In the genomic region with DNA sequence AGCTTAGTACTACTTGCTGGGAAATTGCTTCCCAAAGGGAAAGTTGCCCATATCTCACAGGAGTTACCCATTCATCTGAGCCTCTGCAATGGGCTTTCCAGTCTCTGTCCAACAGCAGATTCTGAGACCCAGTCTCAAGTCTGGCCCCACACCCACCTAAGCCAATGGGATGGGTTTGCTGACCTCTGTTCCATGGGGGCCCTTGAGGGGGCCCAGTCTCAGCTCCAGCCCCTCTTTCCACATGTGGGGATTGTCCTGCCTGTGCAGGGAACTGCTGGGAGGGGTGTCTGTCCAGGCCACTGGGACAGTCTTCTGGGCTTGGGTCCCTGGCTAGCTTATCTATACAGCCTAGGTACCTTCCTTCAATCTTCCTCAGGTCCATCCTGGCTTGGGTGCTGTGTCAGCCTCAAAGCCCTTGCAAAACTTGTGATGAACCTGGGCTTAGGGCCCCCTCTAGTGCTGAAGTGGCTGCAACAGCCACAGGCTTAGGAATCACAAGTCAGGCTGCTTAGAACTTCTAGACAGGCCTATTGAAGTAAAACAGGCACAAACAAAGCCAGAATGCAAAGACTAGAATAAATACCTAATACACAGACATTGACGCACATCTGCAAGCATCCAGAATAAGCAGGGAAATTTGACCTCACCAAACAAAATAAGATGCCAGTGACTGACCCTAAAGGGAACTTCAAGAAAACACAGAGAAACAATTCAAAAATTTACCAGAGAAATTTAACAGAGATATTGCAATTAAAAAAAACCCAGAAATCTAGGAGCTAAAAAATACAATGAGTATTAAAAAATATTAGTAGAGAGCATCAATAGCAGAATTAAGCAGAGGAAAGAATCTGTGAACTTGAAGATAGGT, we compare ENCODE assay signal across 9 cellular contexts. TPM values are rescaled to one million over a fixed set of nuclear protein-coding genes. Genes with fewer than 3 reads are reported as not detected.
DNase-seq lines count a peak whose midpoint lies in the region; ATAC-seq and TF ChIP-seq lines count a peak whose summit lies in the region.
"Had no signal": no experiment of that assay in that cellular context is flagged by ENCODE, and none has a peak within 500 bp of the region (broad histone marks: within the 10 kb centered on the region; RNA-seq: fewer than 3 reads in every experiment).

No MANE protein-coding gene starts in this region.

- H3K27me3 Mint-ChIP-seq in CD14-positive monocyte (ENCODE audit: low read depth in 3 of 3) = peaks cover 0 to 1% (median 0%) of the 10 kb centered on the region in 3 donors
- peaks cover 31 to 42% of the 10 kb centered on the region in 2 donors for H3K27me3 Mint-ChIP-seq in effector memory CD8-positive, alpha-beta T cell

- peak; percentile 79 for TF ChIP-seq CTCF in CD14-positive monocyte (IDR thresholded peaks at IDR 0.05)

- no peak overlapping the region for H3K4me3 Mint-ChIP-seq in CD14-positive monocyte
- no peak overlapping the region for H3K4me3 Mint-ChIP-seq in effector memory CD8-positive, alpha-beta T cell
- H3K4me3 Mint-ChIP-seq: T-helper 1 cell treated with Interleukin-12 subunit alpha and Interleukin-12 subunit beta and Interleukin-4 antibody, amounts not matched to agents 30 μg/mL and 1 μg/mL, for 36 hours had no signal

- H3K27ac Mint-ChIP-seq in CD14-positive monocyte = no peak overlapping the region
- H3K27ac Mint-ChIP-seq in effector memory CD8-positive, alpha-beta T cell = no peak overlapping the region
- H3K27ac Mint-ChIP-seq: T-helper 1 cell treated with Interleukin-12 subunit alpha and Interleukin-12 subunit beta and Interleukin-4 antibody, amounts not matched to agents 30 μg/mL and 1 μg/mL, for 36 hours had no signal

- DNase-seq in CD14-positive monocyte (ENCODE audit: low spot score) (peak; percentile 65), NCI-H526 (lab: John Stamatoyannopoulos, UW) (peak; percentile 68 to 84), mucosa of gallbladder (ENCODE audit: low spot score) (peak; percentile 76)
- DNase-seq in activated CD4-positive, alpha-beta T cell treated with anti-CD3 and anti-CD28 coated beads, Interleukin-2, amount 50 U/mL, for 24 hours (ENCODE audit: low read depth in 1 of 2, low spot score in 1 of 2) = peak; percentile 9 to 50
- DNase-seq in effector memory CD8-positive, alpha-beta T cell = peak; percentile 38 to 46 (median 41)
- peak; percentile 10 for DNase-seq in stimulated activated naive CD4-positive, alpha-beta T cell treated with Interleukin-2 at 50 U/mL for 16 hours (lab: John Stamatoyannopoulos, UW)

- H3K36me3 Mint-ChIP-seq in CD14-positive monocyte = no peaks in the 10 kb centered on the region
- no peaks in the 10 kb centered on the region for H3K36me3 Mint-ChIP-seq in effector memory CD8-positive, alpha-beta T cell (ENCODE audit: insufficient read depth)

- H3K4me1 Mint-ChIP-seq in CD14-positive monocyte = no peaks in the 10 kb centered on the region
- H3K4me1 Mint-ChIP-seq in effector memory CD8-positive, alpha-beta T cell (ENCODE audit: low read depth in 2 of 2) = no peaks in the 10 kb centered on the region

- ATAC-seq in GM19023 (IDR thresholded peaks at IDR 0.05; ENCODE audit: unreplicated experiment) (peak; percentile 93), HG03139 (IDR thresholded peaks at IDR 0.05; ENCODE audit: unreplicated experiment) (peak; percentile 95)
- peak; percentile 84 for ATAC-seq in effector memory CD8-positive, alpha-beta T cell (replicated peaks)

- intact Hi-C loops in CD14-positive monocyte (cut with micrococcal nuclease) = no loop called here

- H3K9me3 Mint-ChIP-seq in CD14-positive monocyte = no peaks in the 10 kb centered on the region
- H3K9me3 Mint-ChIP-seq in effector memory CD8-positive, alpha-beta T cell = no peaks in the 10 kb centered on the region
- H3K9me3 Mint-ChIP-seq: T-helper 1 cell treated with Interleukin-12 subunit alpha and Interleukin-12 subunit beta and Interleukin-4 antibody, amounts not matched to agents 30 μg/mL and 1 μg/mL, for 36 hours had no signal

RNA-seq across cellular contexts. Expression of a gene that starts 11.7 kb away (rescaled TPM):
- 1 to 10 TPM; 4.1 to 5.1 TPM for polyA plus RNA-seq in CD14-positive monocyte
- total RNA-seq in mucosa of gallbladder = 28.6 TPM

RNA-seq across cellular contexts. Expression of a gene that starts 33.1 kb away (rescaled TPM):
- polyA plus RNA-seq in CD14-positive monocyte = not detected
- not detected for total RNA-seq in mucosa of gallbladder

Comparison
In these comparisons a context has a peak if more than half of its experiments do, and no peak if none do; other contexts are left out.
1. Peak in every context shown above with its lines: DNase-seq and ATAC-seq.
2. DNase-seq: peak in every context shown above with its lines; median percentile 76 in NCI-H526; 76 in mucosa of gallbladder; 65 in CD14-positive monocyte; 41 in effector memory CD8-positive, alpha-beta T cell; 30 in activated CD4-positive, alpha-beta T cell treated with anti-CD3 and anti-CD28 coated beads, Interleukin-2, amount 50 U/mL, for 24 hours; 10 in stimulated activated naive CD4-positive, alpha-beta T cell treated with Interleukin-2 at 50 U/mL for 16 hours.